In genomic region chr15:83830381-83830780, GRCh38 we compare ENCODE assay signal across 30 cellular contexts.
"Had no signal": no experiment of that assay in that cellular context is flagged by ENCODE, and none has a peak within 500 bp of the region (broad histone marks: within the 10 kb centered on the region; RNA-seq: fewer than 3 reads in every experiment).

No MANE protein-coding gene starts in this region.

- H3K27me3 ChIP-seq: heart left ventricle, neural progenitor cell, neutrophil, right atrium auricular region, right lobe of liver, suprapubic skin, tibial nerve, uterus had no signal

- H2AFZ ChIP-seq: neural progenitor cell, parathyroid adenoma had no signal

- H3K4me3 ChIP-seq: heart left ventricle, left ventricle myocardium inferior, lung, mucosa of descending colon, neural progenitor cell, psoas muscle, right atrium auricular region, right lobe of liver, skin epidermis, suprapubic skin, thoracic aorta, tibial nerve, uterus had no signal

- H3K27ac ChIP-seq: heart left ventricle, left ventricle myocardium inferior, neural progenitor cell, neutrophil, parathyroid adenoma, psoas muscle, right atrium auricular region, right lobe of liver, skin epidermis, suprapubic skin, thoracic aorta, tibial nerve, uterus had no signal

- H3K4me2 ChIP-seq: neural progenitor cell had no signal

- H3K79me2 ChIP-seq: parathyroid adenoma had no signal

- DNase-seq: heart left ventricle; hypothalamus; immature natural killer cell; kidney; left colon; left ventricle myocardium inferior; midbrain; mucosa of descending colon; naive B cell; natural killer cell; nephron progenitor cell; occipital lobe; psoas muscle; right lobe of liver; stimulated activated CD4-positive, alpha-beta T cell treated with anti-CD3 and anti-CD28 coated beads, Interleukin-12 subunit alpha, Interleukin-12 subunit beta, amount 100 ng/mL, for 4 hours; stimulated activated CD4-positive, alpha-beta T cell treated with anti-CD3 and anti-CD28 coated beads, Interleukin-15, amount 100 ng/mL, for 24 hours; stimulated activated CD4-positive, alpha-beta T cell treated with anti-CD3 and anti-CD28 coated beads, Interleukin-2, amount 100 ng/mL, for 24 hours; stimulated activated CD4-positive, alpha-beta T cell treated with anti-CD3 and anti-CD28 coated beads, Interleukin-4, amount 100 ng/mL, for 1 hour; stimulated activated naive B cell treated with anti-CD40 and anti-IgM and Interleukin-4, amounts not matched to agents 10 μg/mL and 1 μg/mL and 100 μg/mL, for 72 hours; stimulated activated naive CD8-positive, alpha-beta T cell treated with anti-CD3 and anti-CD28 coated beads, Interleukin-15, Interleukin-2, amounts not matched to agents 100 U/mL and 50 U/mL, for 24 hours; uterus had no signal

- H3K36me3 ChIP-seq: heart left ventricle, left ventricle myocardium inferior, neural progenitor cell, neutrophil, right atrium auricular region, right lobe of liver, suprapubic skin, thoracic aorta, tibial nerve, uterus had no signal

- ATAC-seq: heart left ventricle; left colon; mucosa of descending colon; natural killer cell; psoas muscle; right lobe of liver; stimulated activated naive B cell treated with anti-CD40 and anti-IgM and Interleukin-4, amounts not matched to agents 10 μg/mL and 1 μg/mL and 100 μg/mL, for 72 hours; stimulated activated naive CD8-positive, alpha-beta T cell treated with anti-CD3 and anti-CD28 coated beads, Interleukin-15, Interleukin-2, amounts not matched to agents 100 U/mL and 50 U/mL, for 24 hours had no signal

- H3K4me1 ChIP-seq: heart left ventricle, left ventricle myocardium inferior, neural progenitor cell, parathyroid adenoma, psoas muscle, right atrium auricular region, right lobe of liver, suprapubic skin, tibial nerve, uterus had no signal

- H3K9ac ChIP-seq: neural progenitor cell, parathyroid adenoma had no signal

- H3K9me3 ChIP-seq: left ventricle myocardium inferior, mucosa of descending colon, neutrophil, psoas muscle, right atrium auricular region, right lobe of liver, suprapubic skin, thoracic aorta, tibial nerve, uterus had no signal
